In the genomic region with DNA sequence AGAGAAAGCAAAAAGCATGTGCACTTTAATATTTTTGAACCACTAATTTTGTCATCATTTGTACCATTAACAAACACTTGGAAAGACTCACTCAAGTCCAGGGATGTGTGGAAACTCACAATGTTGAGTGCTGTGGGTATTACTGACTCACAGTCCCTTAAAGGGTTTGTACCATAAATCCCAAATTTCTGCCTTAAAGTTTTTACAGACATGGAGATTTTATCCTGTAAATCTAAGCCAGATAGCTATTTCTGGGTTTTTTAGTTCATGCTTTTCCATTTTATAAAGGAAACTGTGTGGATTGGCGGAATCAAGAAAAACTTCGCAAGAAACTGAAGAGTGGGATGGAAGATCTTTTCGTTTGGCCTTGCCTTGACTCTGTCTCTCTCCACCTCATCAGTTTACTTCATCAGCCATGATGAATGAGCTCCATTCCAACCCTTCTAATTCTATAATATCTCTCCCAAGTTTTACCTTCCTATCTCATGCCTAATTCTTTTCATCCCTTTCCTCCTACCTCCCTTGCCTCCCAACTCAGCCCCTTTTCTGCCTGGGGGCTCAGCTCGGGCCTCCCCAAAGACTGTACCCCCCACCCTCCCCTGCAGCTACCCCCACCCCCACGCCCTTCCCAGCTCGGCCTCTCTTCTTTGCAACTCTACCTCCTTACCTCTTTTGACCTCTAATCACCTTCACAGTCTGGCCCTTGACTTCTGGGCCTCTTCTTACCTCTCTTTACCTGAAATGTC, we compare ENCODE assay signal across 8 cellular contexts.
DNase-seq lines count a peak whose midpoint lies in the region; ATAC-seq, FAIRE-seq and TF ChIP-seq lines count a peak whose summit lies in the region.

No MANE protein-coding gene starts in this region.

- intact Hi-C loops in ascending aorta (cut with DNase I) (loop anchor here (2.0 to 10.0 kb wide), 5 partner anchors 37 to 444 kb away; a partner anchor contains a TSS), tibial artery (cut with DNase I; ENCODE audit: low total_unique reads) (loop anchor here (5.0 to 10.0 kb wide), 3 partner anchors 212 to 306 kb away; no protein-coding TSS in a partner anchor)

- H3K4me3 ChIP-seq in A549 (peak overlapping the region; percentile 78), HEK293 (ENCODE audit: low read depth, low read length) (peak overlapping the region; percentile 31), ascending aorta (peak overlapping the region; percentile 81 to 99), tibial artery (peak overlapping the region; percentile 80 to 86)

- CTCF ChIA-PET in A549 (lab: Yijun Ruan, JAX) = interaction anchor here (0.9 to 1.8 kb wide), 5 partner anchors 12 to 80 kb away, joined by 3 to 11 read pairs (median 6); no protein-coding TSS in a partner anchor
- CTCF ChIA-PET in HEK293 (lab: Yijun Ruan, JAX) = interaction anchor here (1.4 kb wide), 1 partner anchor 314 kb away, joined by 4 read pairs; no protein-coding TSS in a partner anchor

- WGBS in A549 (ENCODE audit: missing lambda C conversion rate) = 4% methylated on average over 4 of the region's 6 CpGs

- H3K36me3 ChIP-seq in HEK293 (ENCODE audit: control insufficient read depth in 2 of 2, insufficient read depth in 1 of 2, low read length in 2 of 2) (no peaks in the 10 kb centered on the region), ascending aorta (no peaks in the 10 kb centered on the region), tibial artery (no peaks in the 10 kb centered on the region)

- peak overlapping the region; percentile 98 to 99 for H3K27ac ChIP-seq in A549
- H3K27ac ChIP-seq in HEK293 (ENCODE audit: extremely low read depth, low read depth, low read length) = peak overlapping the region; percentile 65; the same call in 1 of the 2 replicates
- H3K27ac ChIP-seq in ascending aorta = peak overlapping the region; percentile 96 to 100
- H3K27ac ChIP-seq in layer of hippocampus (ENCODE audit: low read depth, low read length) = peak overlapping the region; percentile 99
- H3K27ac ChIP-seq in tibial artery = peak overlapping the region; percentile 99

- no peak for TF ChIP-seq EP300 in A549 (IDR thresholded peaks at IDR 0.05)

- peak overlapping the region; percentile 98 for H3K4me2 ChIP-seq in A549

- H3K4me1 ChIP-seq in A549 (peaks cover 26% of the 10 kb centered on the region), HEK293 (ENCODE audit: control insufficient read depth, insufficient read depth, low read length) (no peaks in the 10 kb centered on the region), ascending aorta (peaks cover 0 to 12% of the 10 kb centered on the region in 2 donors), tibial artery (peaks cover 0 to 37% (median 6%) of the 10 kb centered on the region in 4 donors)

- DNase-seq in A549 (ENCODE audit: low read depth in 1 of 2, low spot score in 1 of 2) = no peak
- no peak for DNase-seq in ascending aorta (ENCODE audit: low spot score in 2 of 2)
- no peak for DNase-seq in tibial artery
- no peak for DNase-seq in stimulated activated CD8-positive, alpha-beta memory T cell treated with anti-CD3 and anti-CD28 coated beads, Interleukin-4, amount 100 ng/mL, for 48 hours

- H3K27me3 ChIP-seq in ascending aorta = no peaks in the 10 kb centered on the region
- H3K27me3 ChIP-seq in layer of hippocampus (ENCODE audit: control insufficient read depth, insufficient read depth, low read length) = no peaks in the 10 kb centered on the region
- no peaks in the 10 kb centered on the region for H3K27me3 ChIP-seq in tibial artery

- no peak for TF ChIP-seq RAD21 in A549 (conservative IDR thresholded peaks at IDR 0.05 in 1 of 2, IDR thresholded peaks at IDR 0.05 in 1 of 2)

- H3K9me3 ChIP-seq in A549 = no peaks in the 10 kb centered on the region
- H3K9me3 ChIP-seq in HEK293 (ENCODE audit: control insufficient read depth, insufficient read depth, low read depth, low read length) = no peaks in the 10 kb centered on the region
- H3K9me3 ChIP-seq in ascending aorta = no peaks in the 10 kb centered on the region
- no peaks in the 10 kb centered on the region for H3K9me3 ChIP-seq in tibial artery

- TF ChIP-seq CTCF in A549 (IDR thresholded peaks at IDR 0.05) = no peak
- no peak for TF ChIP-seq CTCF in HEK293 (tag by site-specific recombination; IDR thresholded peaks at IDR 0.05)
- no peak for TF ChIP-seq CTCF in ascending aorta (IDR thresholded peaks at IDR 0.05)
- TF ChIP-seq CTCF in tibial artery (IDR thresholded peaks at IDR 0.05) = no peak

- FAIRE-seq in A549 (lab: Jason Lieb, UNC) = no peak

- no peak for TF ChIP-seq POLR2A in A549 (IDR thresholded peaks at IDR 0.05; ENCODE audit: low read length)

- ATAC-seq in A549 (peak in 1 of 2 experiments; percentile 6; a peak in 3 of 6 replicates), HG02973 (IDR thresholded peaks at IDR 0.05; ENCODE audit: unreplicated experiment) (no peak), GM21737 (IDR thresholded peaks at IDR 0.05; ENCODE audit: unreplicated experiment) (no peak)

- POLR2A ChIA-PET in A549 (lab: Yijun Ruan, JAX) = interaction anchor here (0.5 to 3.4 kb wide), 22 partner anchors 18 to 218 kb away, joined by 3 to 52 read pairs (median 4); a partner anchor contains a TSS
- POLR2A ChIA-PET in HEK293 (lab: Yijun Ruan, JAX) = interaction anchor here (0.6 kb wide), 1 partner anchor 142 kb away, joined by 3 read pairs; no protein-coding TSS in a partner anchor

TF ChIP-seq in A549, 52 proteins besides CTCF, POLR2A, EP300 and RAD21 (continues in another document):
- TF ChIP-seq, protein P1, sequence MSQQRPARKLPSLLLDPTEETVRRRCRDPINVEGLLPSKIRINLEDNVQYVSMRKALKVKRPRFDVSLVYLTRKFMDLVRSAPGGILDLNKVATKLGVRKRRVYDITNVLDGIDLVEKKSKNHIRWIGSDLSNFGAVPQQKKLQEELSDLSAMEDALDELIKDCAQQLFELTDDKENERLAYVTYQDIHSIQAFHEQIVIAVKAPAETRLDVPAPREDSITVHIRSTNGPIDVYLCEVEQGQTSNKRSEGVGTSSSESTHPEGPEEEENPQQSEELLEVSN (IDR thresholded peaks at IDR 0.05; ENCODE audit: borderline replicate concordance, low read depth) = no peak
- TF ChIP-seq, protein P2, sequence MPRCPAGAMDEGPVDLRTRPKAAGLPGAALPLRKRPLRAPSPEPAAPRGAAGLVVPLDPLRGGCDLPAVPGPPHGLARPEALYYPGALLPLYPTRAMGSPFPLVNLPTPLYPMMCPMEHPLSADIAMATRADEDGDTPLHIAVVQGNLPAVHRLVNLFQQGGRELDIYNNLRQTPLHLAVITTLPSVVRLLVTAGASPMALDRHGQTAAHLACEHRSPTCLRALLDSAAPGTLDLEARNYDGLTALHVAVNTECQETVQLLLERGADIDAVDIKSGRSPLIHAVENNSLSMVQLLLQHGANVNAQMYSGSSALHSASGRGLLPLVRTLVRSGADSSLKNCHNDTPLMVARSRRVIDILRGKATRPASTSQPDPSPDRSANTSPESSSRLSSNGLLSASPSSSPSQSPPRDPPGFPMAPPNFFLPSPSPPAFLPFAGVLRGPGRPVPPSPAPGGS (IDR thresholded peaks at IDR 0.05) = peak; percentile 42; the same call in 1 of the 3 replicates
- TF ChIP-seq, protein P3, sequence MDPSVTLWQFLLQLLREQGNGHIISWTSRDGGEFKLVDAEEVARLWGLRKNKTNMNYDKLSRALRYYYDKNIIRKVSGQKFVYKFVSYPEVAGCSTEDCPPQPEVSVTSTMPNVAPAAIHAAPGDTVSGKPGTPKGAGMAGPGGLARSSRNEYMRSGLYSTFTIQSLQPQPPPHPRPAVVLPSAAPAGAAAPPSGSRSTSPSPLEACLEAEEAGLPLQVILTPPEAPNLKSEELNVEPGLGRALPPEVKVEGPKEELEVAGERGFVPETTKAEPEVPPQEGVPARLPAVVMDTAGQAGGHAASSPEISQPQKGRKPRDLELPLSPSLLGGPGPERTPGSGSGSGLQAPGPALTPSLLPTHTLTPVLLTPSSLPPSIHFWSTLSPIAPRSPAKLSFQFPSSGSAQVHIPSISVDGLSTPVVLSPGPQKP (IDR thresholded peaks at IDR 0.05; ENCODE audit: low read depth, low read length) = no peak
- TF ChIP-seq PHF8 (IDR thresholded peaks at IDR 0.05; ENCODE audit: borderline replicate concordance, low read depth) = no peak
- TF ChIP-seq, protein P4, sequence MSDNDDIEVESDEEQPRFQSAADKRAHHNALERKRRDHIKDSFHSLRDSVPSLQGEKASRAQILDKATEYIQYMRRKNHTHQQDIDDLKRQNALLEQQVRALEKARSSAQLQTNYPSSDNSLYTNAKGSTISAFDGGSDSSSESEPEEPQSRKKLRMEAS (IDR thresholded peaks at IDR 0.05) = no peak

TF ChIP-seq in HEK293, 187 proteins besides CTCF, POLR2A, EP300 and RAD21:
- TF ChIP-seq KLF7 (tag by site-specific recombination; IDR thresholded peaks at IDR 0.05; ENCODE audit: borderline replicate concordance) (no peak), ZBTB17 (tag by site-specific recombination; IDR thresholded peaks at IDR 0.05) (peak; percentile 65), ZNF791 (tag by site-specific recombination; IDR thresholded peaks at IDR 0.05) (no peak)
TF ChIP-seq in HEK293: peak in this region for 1.

Comparison
In these comparisons a context has a peak if more than half of its experiments do, and no peak if none do; other contexts are left out.
1. H3K4me3 ChIP-seq: peak in every context shown above with its lines; median percentile 90 in ascending aorta; 83 in tibial artery; 78 in A549; 31 in HEK293.